ENCODE assay signal across 24 cellular contexts in the genomic region with DNA sequence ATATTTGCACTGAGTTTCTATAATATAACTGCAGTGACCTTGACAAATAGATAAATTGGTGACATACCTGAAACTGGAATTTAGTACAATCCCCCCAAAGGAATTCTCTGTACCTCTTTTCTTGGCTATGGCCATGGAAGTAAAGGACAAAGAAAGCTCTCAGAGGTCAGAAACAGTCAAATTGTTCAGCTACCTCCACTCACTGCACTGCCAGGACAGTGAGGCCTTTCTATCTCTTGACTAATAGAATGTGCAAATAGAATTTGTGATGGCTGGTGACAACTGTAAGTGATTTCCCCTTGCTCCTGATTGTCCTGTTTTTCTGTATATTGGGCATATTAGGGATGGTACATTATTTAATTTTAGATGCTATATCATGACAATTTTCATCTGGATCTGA.
"Had no signal": no experiment of that assay in that cellular context is flagged by ENCODE, and none has a peak within 500 bp of the region (broad histone marks: within the 10 kb centered on the region; RNA-seq: fewer than 3 reads in every experiment).

No MANE protein-coding gene starts in this region.

- H3K4me1 ChIP-seq: colonic mucosa, esophagus muscularis mucosa, foreskin keratinocyte, gastroesophageal sphincter had no signal

- DNase-seq: colonic mucosa; cortex of kidney; dermis blood vessel endothelial cell; dorsolateral prefrontal cortex; effector CD4-positive, alpha-beta T cell; effector CD8-positive, alpha-beta T cell; effector memory CD4-positive, alpha-beta T cell; effector memory CD8-positive, alpha-beta T cell; endodermal cell; erythroblast; esophagus squamous epithelium; foreskin fibroblast; foreskin keratinocyte; foreskin melanocyte; gastrocnemius medialis; glutamatergic neuron; head of caudate nucleus; heart left ventricle; heart right ventricle had no signal

- H3K27me3 ChIP-seq: colonic mucosa, dorsolateral prefrontal cortex, esophagus muscularis mucosa, gastrocnemius medialis, gastroesophageal sphincter, heart left ventricle, heart right ventricle had no signal

- H3K9me3 ChIP-seq: colonic mucosa, esophagus muscularis mucosa, esophagus squamous epithelium, gastrocnemius medialis, gastroesophageal sphincter, heart left ventricle, heart right ventricle had no signal

- H3K36me3 ChIP-seq: colonic mucosa, esophagus muscularis mucosa, esophagus squamous epithelium, gastrocnemius medialis, gastroesophageal sphincter, heart left ventricle, heart right ventricle had no signal

- ATAC-seq: effector memory CD8-positive, alpha-beta T cell; esophagus mucosa; foreskin keratinocyte; gastrocnemius medialis; gastroesophageal sphincter had no signal

- H3K27ac ChIP-seq: colonic mucosa, coronary artery, dorsolateral prefrontal cortex, epithelial cell of prostate, esophagus muscularis mucosa, esophagus squamous epithelium, foreskin keratinocyte, gastrocnemius medialis, gastroesophageal sphincter, heart left ventricle, heart right ventricle had no signal

- H3K4me3 ChIP-seq: colonic mucosa, coronary artery, dorsolateral prefrontal cortex, esophagus muscularis mucosa, esophagus squamous epithelium, gastrocnemius medialis, gastroesophageal sphincter, heart left ventricle, heart right ventricle had no signal
